7 cellular contexts compared by ENCODE assay signal in the genomic region with DNA sequence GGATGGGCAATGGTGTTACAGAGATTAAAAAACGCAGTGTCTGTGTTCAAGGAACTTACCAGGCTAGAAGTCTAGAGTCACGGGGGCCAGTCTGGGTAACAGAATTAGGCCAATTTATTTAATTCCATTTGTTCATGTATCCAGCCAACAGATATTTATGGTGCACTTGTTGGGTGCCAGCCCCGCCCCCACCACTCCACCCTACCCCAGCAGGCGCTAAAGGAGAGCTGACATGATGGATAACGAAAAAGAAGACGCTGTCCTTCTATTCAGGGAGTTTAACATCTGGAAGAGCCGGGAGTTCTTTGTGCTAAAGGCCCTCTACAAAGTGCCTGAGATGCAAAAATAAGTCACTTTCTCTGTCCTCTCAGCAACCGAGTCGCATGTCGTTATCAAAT. TPM values are rescaled to one million over a fixed set of nuclear protein-coding genes. Genes with fewer than 3 reads are reported as not detected.
DNase-seq lines count a peak whose midpoint lies in the region; ATAC-seq and TF ChIP-seq lines count a peak whose summit lies in the region.

No MANE protein-coding gene starts in this region.

- no peak for TF ChIP-seq CTCF in OCI-LY7 (conservative IDR thresholded peaks at IDR 0.05; ENCODE audit: low read length)

- H3K36me3 ChIP-seq in HUES6 (ENCODE audit: control insufficient read depth, insufficient read depth, low read length) (no peaks in the 10 kb centered on the region), iPS-20b (ENCODE audit: insufficient read depth, low read depth, low read length) (no peaks in the 10 kb centered on the region), stomach smooth muscle (ENCODE audit: control insufficient read depth in 2 of 2, insufficient read depth in 2 of 2, low read length in 2 of 2) (no peaks in the 10 kb centered on the region), OCI-LY7 (ENCODE audit: insufficient read depth, low read length) (no peaks in the 10 kb centered on the region)

- BruUV-seq in OCI-LY7 (replicated peaks; lab: Mats Ljungman, UMichigan): no TSS peak

- no peak for ATAC-seq in activated naive CD4-positive, alpha-beta T cell treated with anti-CD3 and anti-CD28 coated beads, Interleukin-2, amount 50 U/mL, for 72 hours

- peak overlapping the region; percentile 62 for H3K9ac ChIP-seq in HUES6 (ENCODE audit: low read length)
- peak overlapping the region; percentile 65; the same call in 1 of the 2 replicates for H3K9ac ChIP-seq in iPS-20b (ENCODE audit: low read depth, low read length)
- H3K9ac ChIP-seq in stomach smooth muscle (ENCODE audit: low read length in 2 of 2): peak overlapping the region; percentile 80 to 90

- H2AFZ ChIP-seq in OCI-LY7 (ENCODE audit: low read length): no peak overlapping the region

- no peak overlapping the region for H3K4me2 ChIP-seq in OCI-LY7 (ENCODE audit: low read length)

- peaks cover 83% of the 10 kb centered on the region for H3K27me3 ChIP-seq in HUES6 (ENCODE audit: control insufficient read depth, insufficient read depth, low read length)
- H3K27me3 ChIP-seq in iPS-20b (ENCODE audit: insufficient read depth, low read length): peaks cover 89% of the 10 kb centered on the region
- H3K27me3 ChIP-seq in stomach smooth muscle (ENCODE audit: control insufficient read depth in 1 of 2, insufficient read depth in 2 of 2, low read length in 2 of 2): no peaks in the 10 kb centered on the region

- CTCF ChIA-PET in OCI-LY7 (lab: Charles Lee; ENCODE audit: unreplicated experiment): no interaction called here

- H3K36me3 Mint-ChIP-seq in activated naive CD4-positive, alpha-beta T cell treated with anti-CD3 and anti-CD28 coated beads, Interleukin-2, amount 50 U/mL, for 72 hours: peaks cover 5 to 10% of the 10 kb centered on the region in 2 donors

- H3K27ac Mint-ChIP-seq in activated naive CD4-positive, alpha-beta T cell treated with anti-CD3 and anti-CD28 coated beads, Interleukin-2, amount 50 U/mL, for 72 hours: peak overlapping the region; percentile 91 to 98

- H3K4me1 ChIP-seq in HUES6 (ENCODE audit: control insufficient read depth, insufficient read depth, low read length) (peaks cover 3% of the 10 kb centered on the region; the same call in 1 of the 2 replicates), iPS-20b (ENCODE audit: insufficient read depth, low read length) (peaks cover 3% of the 10 kb centered on the region), stomach smooth muscle (ENCODE audit: control insufficient read depth, insufficient read depth, low read length) (peaks cover 18% of the 10 kb centered on the region), OCI-LY7 (ENCODE audit: insufficient read depth, low read length, poor library complexity, severe bottlenecking) (no peaks in the 10 kb centered on the region)

- H3K27ac ChIP-seq in HUES6 (ENCODE audit: low read depth, low read length): no peak overlapping the region
- no peak overlapping the region for H3K27ac ChIP-seq in iPS-20b (ENCODE audit: low read length)
- peak overlapping the region; percentile 95 for H3K27ac ChIP-seq in stomach smooth muscle (ENCODE audit: low read length)
- no peak overlapping the region for H3K27ac ChIP-seq in OCI-LY7 (ENCODE audit: low read depth, low read length, poor library complexity, severe bottlenecking)

- no peak for DNase-seq in activated naive CD4-positive, alpha-beta T cell treated with anti-CD3 and anti-CD28 coated beads, Interleukin-2, amount 50 U/mL, for 72 hours (ENCODE audit: low spot score in 2 of 2)
- DNase-seq in NCI-H524 treated with DMSO at 0.1 percent for 48 hours (lab: John Stamatoyannopoulos, UW) (no peak), OCI-M1 (lab: John Stamatoyannopoulos, UW) (no peak), OCI-LY7 (ENCODE audit: low spot score) (no peak)

- POLR2A ChIA-PET in OCI-LY7 (lab: Charles Lee): no interaction called here

- intact Hi-C loops in OCI-LY7 (cut with micrococcal nuclease; ENCODE audit: unreplicated experiment): no loop called here

- no peaks in the 10 kb centered on the region for H3K9me3 Mint-ChIP-seq in activated naive CD4-positive, alpha-beta T cell treated with anti-CD3 and anti-CD28 coated beads, Interleukin-2, amount 50 U/mL, for 72 hours

- H3K9me3 ChIP-seq in HUES6 (ENCODE audit: control insufficient read depth, insufficient read depth, low read depth, low read length) (no peaks in the 10 kb centered on the region), iPS-20b (ENCODE audit: insufficient read depth, low read depth, low read length) (no peaks in the 10 kb centered on the region), stomach smooth muscle (ENCODE audit: control insufficient read depth in 2 of 2, low read length in 2 of 2) (no peaks in the 10 kb centered on the region), OCI-LY7 (ENCODE audit: low read length) (no peaks in the 10 kb centered on the region)

- H4K20me1 ChIP-seq in OCI-LY7 (ENCODE audit: insufficient read depth, low read length): no peaks in the 10 kb centered on the region

- no peaks in the 10 kb centered on the region for H3K79me2 ChIP-seq in OCI-LY7 (ENCODE audit: insufficient read depth, low read depth, low read length)

- H3K4me3 ChIP-seq in HUES6 (ENCODE audit: low read depth, low read length) (peak overlapping the region; percentile 81), iPS-20b (ENCODE audit: low read length) (peak overlapping the region; percentile 91), stomach smooth muscle (ENCODE audit: low read length in 2 of 2) (peak overlapping the region; percentile 93), OCI-LY7 (ENCODE audit: low read depth, low read length, poor library complexity, severe bottlenecking) (no peak overlapping the region)

- H3K9me2 ChIP-seq in OCI-LY7 (ENCODE audit: insufficient read depth, low read length): no peaks in the 10 kb centered on the region

RNA-seq across cellular contexts. Expression of a gene that starts 1.1 kb away (rescaled TPM):
- total RNA-seq in activated naive CD4-positive, alpha-beta T cell treated with anti-CD3 and anti-CD28 coated beads, Interleukin-2, amount 50 U/mL, for 72 hours: 10 to 100 TPM; 20.1 to 62.3 TPM
- total RNA-seq in OCI-LY7 (2014; rRNA removed; shearing (Covaris generic)): not detected in 2 replicates
- total RNA-seq in OCI-LY7 (2022): not detected in 2 replicates

Comparison
In these comparisons a context has a peak if more than half of its experiments do, and no peak if none do; other contexts are left out.
1. RNA of a gene that starts 1.1 kb away (total RNA-seq): 20.1 to 62.3 TPM in activated naive CD4-positive, alpha-beta T cell treated with anti-CD3 and anti-CD28 coated beads, Interleukin-2, amount 50 U/mL, for 72 hours; not detected in OCI-LY7; every median in the first group is over 10 times any median in the second.
2. Peak in every context shown above with its lines, with median percentiles within 50 percentile points of each other: H3K9ac ChIP-seq.